1 cellular context compared by ENCODE assay signal in genomic region chr16:30984669-30985400, GRCh38.
A peak's percentile ranks its signal among the peaks of the same experiment; 100 is the strongest.
TF ChIP-seq lines count a peak whose summit lies in the region.

Gene HSD3B7, plus strand, starts transcription at chr16:30985207. Its CDS starts 452 bp downstream, at chr16:30985659.

TF ChIP-seq in HepG2, 621 proteins besides CTCF, POLR2A, EP300 and RAD21 (continued from another document and continues in another):
- TF ChIP-seq, protein P1, sequence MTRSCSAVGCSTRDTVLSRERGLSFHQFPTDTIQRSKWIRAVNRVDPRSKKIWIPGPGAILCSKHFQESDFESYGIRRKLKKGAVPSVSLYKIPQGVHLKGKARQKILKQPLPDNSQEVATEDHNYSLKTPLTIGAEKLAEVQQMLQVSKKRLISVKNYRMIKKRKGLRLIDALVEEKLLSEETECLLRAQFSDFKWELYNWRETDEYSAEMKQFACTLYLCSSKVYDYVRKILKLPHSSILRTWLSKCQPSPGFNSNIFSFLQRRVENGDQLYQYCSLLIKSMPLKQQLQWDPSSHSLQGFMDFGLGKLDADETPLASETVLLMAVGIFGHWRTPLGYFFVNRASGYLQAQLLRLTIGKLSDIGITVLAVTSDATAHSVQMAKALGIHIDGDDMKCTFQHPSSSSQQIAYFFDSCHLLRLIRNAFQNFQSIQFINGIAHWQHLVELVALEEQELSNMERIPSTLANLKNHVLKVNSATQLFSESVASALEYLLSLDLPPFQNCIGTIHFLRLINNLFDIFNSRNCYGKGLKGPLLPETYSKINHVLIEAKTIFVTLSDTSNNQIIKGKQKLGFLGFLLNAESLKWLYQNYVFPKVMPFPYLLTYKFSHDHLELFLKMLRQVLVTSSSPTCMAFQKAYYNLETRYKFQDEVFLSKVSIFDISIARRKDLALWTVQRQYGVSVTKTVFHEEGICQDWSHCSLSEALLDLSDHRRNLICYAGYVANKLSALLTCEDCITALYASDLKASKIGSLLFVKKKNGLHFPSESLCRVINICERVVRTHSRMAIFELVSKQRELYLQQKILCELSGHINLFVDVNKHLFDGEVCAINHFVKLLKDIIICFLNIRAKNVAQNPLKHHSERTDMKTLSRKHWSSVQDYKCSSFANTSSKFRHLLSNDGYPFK (CRISPR knock-in tag; IDR thresholded peaks at IDR 0.05; ENCODE audit: borderline replicate concordance): no peak
- TF ChIP-seq ZNF800 (CRISPR knock-in tag; IDR thresholded peaks at IDR 0.05): no peak
- TF ChIP-seq, protein P2, sequence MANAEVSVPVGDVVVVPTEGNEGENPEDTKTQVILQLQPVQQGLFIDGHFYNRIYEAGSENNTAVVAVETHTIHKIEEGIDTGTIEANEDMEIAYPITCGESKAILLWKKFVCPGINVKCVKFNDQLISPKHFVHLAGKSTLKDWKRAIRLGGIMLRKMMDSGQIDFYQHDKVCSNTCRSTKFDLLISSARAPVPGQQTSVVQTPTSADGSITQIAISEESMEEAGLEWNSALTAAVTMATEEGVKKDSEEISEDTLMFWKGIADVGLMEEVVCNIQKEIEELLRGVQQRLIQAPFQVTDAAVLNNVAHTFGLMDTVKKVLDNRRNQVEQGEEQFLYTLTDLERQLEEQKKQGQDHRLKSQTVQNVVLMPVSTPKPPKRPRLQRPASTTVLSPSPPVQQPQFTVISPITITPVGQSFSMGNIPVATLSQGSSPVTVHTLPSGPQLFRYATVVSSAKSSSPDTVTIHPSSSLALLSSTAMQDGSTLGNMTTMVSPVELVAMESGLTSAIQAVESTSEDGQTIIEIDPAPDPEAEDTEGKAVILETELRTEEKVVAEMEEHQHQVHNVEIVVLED (CRISPR knock-in tag; IDR thresholded peaks at IDR 0.05; ENCODE audit: borderline replicate concordance): peak; percentile 61; the same call in 1 of the 2 replicates
- no peak for TF ChIP-seq ZNF33A (CRISPR knock-in tag; IDR thresholded peaks at IDR 0.05; ENCODE audit: borderline replicate concordance)
- TF ChIP-seq DR1 (CRISPR knock-in tag; IDR thresholded peaks at IDR 0.05): peak; percentile 22; the same call in 1 of the 2 replicates
- TF ChIP-seq ZNF557 (CRISPR knock-in tag; IDR thresholded peaks at IDR 0.05): no peak
- TF ChIP-seq, protein P3, sequence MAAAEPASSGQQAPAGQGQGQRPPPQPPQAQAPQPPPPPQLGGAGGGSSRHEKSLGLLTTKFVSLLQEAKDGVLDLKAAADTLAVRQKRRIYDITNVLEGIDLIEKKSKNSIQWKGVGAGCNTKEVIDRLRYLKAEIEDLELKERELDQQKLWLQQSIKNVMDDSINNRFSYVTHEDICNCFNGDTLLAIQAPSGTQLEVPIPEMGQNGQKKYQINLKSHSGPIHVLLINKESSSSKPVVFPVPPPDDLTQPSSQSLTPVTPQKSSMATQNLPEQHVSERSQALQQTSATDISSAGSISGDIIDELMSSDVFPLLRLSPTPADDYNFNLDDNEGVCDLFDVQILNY (CRISPR knock-in tag; conservative IDR thresholded peaks at IDR 0.05): no peak
- TF ChIP-seq ZNF441 (CRISPR knock-in tag; IDR thresholded peaks at IDR 0.05; ENCODE audit: borderline replicate concordance): no peak
- 0 out of 2 replicates have a peak, but pooled peaks have one; percentile 60 for TF ChIP-seq ZNF709 (CRISPR knock-in tag; IDR thresholded peaks at IDR 0.05)
- TF ChIP-seq, protein P4, sequence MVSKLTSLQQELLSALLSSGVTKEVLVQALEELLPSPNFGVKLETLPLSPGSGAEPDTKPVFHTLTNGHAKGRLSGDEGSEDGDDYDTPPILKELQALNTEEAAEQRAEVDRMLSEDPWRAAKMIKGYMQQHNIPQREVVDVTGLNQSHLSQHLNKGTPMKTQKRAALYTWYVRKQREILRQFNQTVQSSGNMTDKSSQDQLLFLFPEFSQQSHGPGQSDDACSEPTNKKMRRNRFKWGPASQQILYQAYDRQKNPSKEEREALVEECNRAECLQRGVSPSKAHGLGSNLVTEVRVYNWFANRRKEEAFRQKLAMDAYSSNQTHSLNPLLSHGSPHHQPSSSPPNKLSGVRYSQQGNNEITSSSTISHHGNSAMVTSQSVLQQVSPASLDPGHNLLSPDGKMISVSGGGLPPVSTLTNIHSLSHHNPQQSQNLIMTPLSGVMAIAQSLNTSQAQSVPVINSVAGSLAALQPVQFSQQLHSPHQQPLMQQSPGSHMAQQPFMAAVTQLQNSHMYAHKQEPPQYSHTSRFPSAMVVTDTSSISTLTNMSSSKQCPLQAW (CRISPR knock-in tag; IDR thresholded peaks at IDR 0.05): no peak; the same call in 1 of the 2 replicates
- no peak for TF ChIP-seq NCOR1 (IDR thresholded peaks at IDR 0.05; ENCODE audit: borderline replicate concordance, low read length)
- TF ChIP-seq PRDM15 (CRISPR knock-in tag; IDR thresholded peaks at IDR 0.05): peak; percentile 50; the same call in 1 of the 2 replicates
- no peak for TF ChIP-seq HMGA1 (CRISPR knock-in tag; conservative IDR thresholded peaks at IDR 0.05)
- TF ChIP-seq ZNF337 (CRISPR knock-in tag; IDR thresholded peaks at IDR 0.05; ENCODE audit: borderline replicate concordance, low read depth): no peak
- no peak for TF ChIP-seq HIVEP1 (CRISPR knock-in tag; IDR thresholded peaks at IDR 0.05)
- TF ChIP-seq RXRA (CRISPR knock-in tag; IDR thresholded peaks at IDR 0.05): no peak
- TF ChIP-seq ZNF878 (CRISPR knock-in tag; IDR thresholded peaks at IDR 0.05): no peak
- no peak for TF ChIP-seq CEBPG (CRISPR knock-in tag; IDR thresholded peaks at IDR 0.05)
- TF ChIP-seq ZNF546 (CRISPR knock-in tag; conservative IDR thresholded peaks at IDR 0.05): no peak; the same call in none of the 2 replicates
- TF ChIP-seq, protein P5, sequence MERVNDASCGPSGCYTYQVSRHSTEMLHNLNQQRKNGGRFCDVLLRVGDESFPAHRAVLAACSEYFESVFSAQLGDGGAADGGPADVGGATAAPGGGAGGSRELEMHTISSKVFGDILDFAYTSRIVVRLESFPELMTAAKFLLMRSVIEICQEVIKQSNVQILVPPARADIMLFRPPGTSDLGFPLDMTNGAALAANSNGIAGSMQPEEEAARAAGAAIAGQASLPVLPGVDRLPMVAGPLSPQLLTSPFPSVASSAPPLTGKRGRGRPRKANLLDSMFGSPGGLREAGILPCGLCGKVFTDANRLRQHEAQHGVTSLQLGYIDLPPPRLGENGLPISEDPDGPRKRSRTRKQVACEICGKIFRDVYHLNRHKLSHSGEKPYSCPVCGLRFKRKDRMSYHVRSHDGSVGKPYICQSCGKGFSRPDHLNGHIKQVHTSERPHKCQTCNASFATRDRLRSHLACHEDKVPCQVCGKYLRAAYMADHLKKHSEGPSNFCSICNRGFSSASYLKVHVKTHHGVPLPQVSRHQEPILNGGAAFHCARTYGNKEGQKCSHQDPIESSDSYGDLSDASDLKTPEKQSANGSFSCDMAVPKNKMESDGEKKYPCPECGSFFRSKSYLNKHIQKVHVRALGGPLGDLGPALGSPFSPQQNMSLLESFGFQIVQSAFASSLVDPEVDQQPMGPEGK (CRISPR knock-in tag; IDR thresholded peaks at IDR 0.05): peak; percentile 84
- no peak for TF ChIP-seq ZNF780A (CRISPR knock-in tag; IDR thresholded peaks at IDR 0.05)
- peak; percentile 44; the same call in 1 of the 2 replicates for TF ChIP-seq KLF11 (CRISPR knock-in tag; IDR thresholded peaks at IDR 0.05)
- TF ChIP-seq, protein P6, sequence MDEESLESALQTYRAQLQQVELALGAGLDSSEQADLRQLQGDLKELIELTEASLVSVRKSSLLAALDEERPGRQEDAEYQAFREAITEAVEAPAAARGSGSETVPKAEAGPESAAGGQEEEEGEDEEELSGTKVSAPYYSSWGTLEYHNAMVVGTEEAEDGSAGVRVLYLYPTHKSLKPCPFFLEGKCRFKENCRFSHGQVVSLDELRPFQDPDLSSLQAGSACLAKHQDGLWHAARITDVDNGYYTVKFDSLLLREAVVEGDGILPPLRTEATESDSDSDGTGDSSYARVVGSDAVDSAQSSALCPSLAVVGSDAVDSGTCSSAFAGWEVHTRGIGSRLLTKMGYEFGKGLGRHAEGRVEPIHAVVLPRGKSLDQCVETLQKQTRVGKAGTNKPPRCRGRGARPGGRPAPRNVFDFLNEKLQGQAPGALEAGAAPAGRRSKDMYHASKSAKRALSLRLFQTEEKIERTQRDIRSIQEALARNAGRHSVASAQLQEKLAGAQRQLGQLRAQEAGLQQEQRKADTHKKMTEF (CRISPR knock-in tag; IDR thresholded peaks at IDR 0.05): no peak
- no peak for TF ChIP-seq ESRRA (CRISPR knock-in tag; IDR thresholded peaks at IDR 0.05; ENCODE audit: low read depth)
- peak; percentile 49; the same call in 1 of the 2 replicates for TF ChIP-seq KDM5B (CRISPR knock-in tag; IDR thresholded peaks at IDR 0.05; ENCODE audit: borderline replicate concordance)
- TF ChIP-seq BATF2 (CRISPR knock-in tag; IDR thresholded peaks at IDR 0.05): no peak
- TF ChIP-seq GATAD2A (CRISPR knock-in tag; IDR thresholded peaks at IDR 0.05): no peak
- TF ChIP-seq FOXA1 (IDR thresholded peaks at IDR 0.05): no peak
- TF ChIP-seq FOXA1 (CRISPR knock-in tag; IDR thresholded peaks at IDR 0.05): no peak; the same call in 1 of the 2 replicates
- TF ChIP-seq, protein P7, sequence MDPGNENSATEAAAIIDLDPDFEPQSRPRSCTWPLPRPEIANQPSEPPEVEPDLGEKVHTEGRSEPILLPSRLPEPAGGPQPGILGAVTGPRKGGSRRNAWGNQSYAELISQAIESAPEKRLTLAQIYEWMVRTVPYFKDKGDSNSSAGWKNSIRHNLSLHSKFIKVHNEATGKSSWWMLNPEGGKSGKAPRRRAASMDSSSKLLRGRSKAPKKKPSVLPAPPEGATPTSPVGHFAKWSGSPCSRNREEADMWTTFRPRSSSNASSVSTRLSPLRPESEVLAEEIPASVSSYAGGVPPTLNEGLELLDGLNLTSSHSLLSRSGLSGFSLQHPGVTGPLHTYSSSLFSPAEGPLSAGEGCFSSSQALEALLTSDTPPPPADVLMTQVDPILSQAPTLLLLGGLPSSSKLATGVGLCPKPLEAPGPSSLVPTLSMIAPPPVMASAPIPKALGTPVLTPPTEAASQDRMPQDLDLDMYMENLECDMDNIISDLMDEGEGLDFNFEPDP (CRISPR knock-in tag; conservative IDR thresholded peaks at IDR 0.05): no peak
- TF ChIP-seq SRSF1 (optimal IDR thresholded peaks at IDR 0.05; ENCODE audit: low read depth, low read length): no peak
- TF ChIP-seq SRF (IDR thresholded peaks at IDR 0.05; ENCODE audit: low read depth, low read length): no peak
- TF ChIP-seq POGZ (CRISPR knock-in tag; IDR thresholded peaks at IDR 0.05): 0 out of 2 replicates have a peak, but pooled peaks have one; percentile 13
- TF ChIP-seq NFYC (CRISPR knock-in tag; IDR thresholded peaks at IDR 0.05): 0 out of 2 replicates have a peak, but pooled peaks have one; percentile 13
- TF ChIP-seq ZNF136 (CRISPR knock-in tag; IDR thresholded peaks at IDR 0.05; ENCODE audit: low read depth): no peak
- TF ChIP-seq IKZF4 (CRISPR knock-in tag; IDR thresholded peaks at IDR 0.05; ENCODE audit: borderline replicate concordance, low read depth, not compliant biosample characterization): peak; percentile 70
- TF ChIP-seq HNRNPUL1 (IDR thresholded peaks at IDR 0.05; ENCODE audit: low read depth, low read length): no peak
- TF ChIP-seq ZIK1 (CRISPR knock-in tag; IDR thresholded peaks at IDR 0.05; ENCODE audit: borderline replicate concordance, low read depth): no peak
- no peak for TF ChIP-seq SOX5 (CRISPR knock-in tag; IDR thresholded peaks at IDR 0.05; ENCODE audit: borderline replicate concordance)
